9 cellular contexts compared by ENCODE assay signal in the genomic region with DNA sequence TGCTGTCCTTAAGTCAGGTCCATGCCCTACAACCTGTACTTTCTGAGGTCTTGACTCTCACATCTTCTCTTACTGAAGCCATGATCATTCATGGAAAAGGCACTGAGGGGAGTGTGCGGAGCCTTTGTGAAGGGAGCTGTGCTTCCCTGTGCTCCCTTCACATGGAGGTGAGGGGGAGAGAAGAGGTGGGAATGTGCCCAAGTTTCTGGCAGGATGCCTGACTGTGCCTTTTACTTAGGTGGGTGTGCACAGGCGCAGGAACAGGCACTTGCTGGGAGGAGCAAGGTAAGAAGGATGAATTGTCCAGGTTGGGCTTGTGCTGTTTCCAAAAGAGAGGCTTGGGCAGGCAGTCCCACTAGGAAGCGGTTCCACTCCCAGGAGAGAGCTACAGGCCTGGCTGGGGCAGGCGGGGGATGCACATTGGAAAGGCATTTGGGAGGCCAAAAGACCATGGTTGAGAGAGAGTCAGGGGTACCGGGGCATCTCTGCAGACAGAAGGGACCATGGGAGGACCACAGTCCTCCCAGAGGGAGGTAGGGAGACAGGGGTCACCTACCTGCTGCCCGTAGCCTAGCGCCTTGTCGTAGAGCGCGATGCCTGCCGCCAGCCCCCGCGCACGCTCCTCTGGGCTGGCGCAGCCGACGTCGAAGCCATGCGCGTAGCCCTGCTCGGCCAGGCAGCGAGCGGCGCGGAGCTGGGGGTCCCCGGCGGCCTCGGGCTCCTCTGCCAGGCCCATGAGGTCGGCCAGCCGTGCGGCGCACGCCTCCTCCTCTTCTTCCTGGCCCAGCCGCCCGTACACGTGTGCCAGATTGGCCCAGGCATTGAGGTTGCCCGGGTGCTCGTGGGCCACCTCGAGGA. TPM values are rescaled to one million over a fixed set of nuclear protein-coding genes. Genes with fewer than 3 reads are reported as not detected.
A peak's percentile ranks its signal among the peaks of the same experiment; 100 is the strongest.
DNase-seq lines count a peak whose midpoint lies in the region; TF ChIP-seq lines count a peak whose summit lies in the region.
"Had no signal": no experiment of that assay in that cellular context is flagged by ENCODE, and none has a peak within 500 bp of the region (broad histone marks: within the 10 kb centered on the region; RNA-seq: fewer than 3 reads in every experiment).

No MANE protein-coding gene starts in this region.

- peak overlapping the region; percentile 93 for H3K4me3 Mint-ChIP-seq in activated naive CD4-positive, alpha-beta T cell treated with anti-CD3 and anti-CD28 coated beads, Interleukin-2, amount 50 U/mL, for 24 hours

- WGBS in urinary bladder = 41% methylated on average over 39 of the region's 39 CpGs

- peaks cover 0 to 16% of the 10 kb centered on the region in 2 donors for H3K4me1 ChIP-seq in muscle layer of duodenum (ENCODE audit: control insufficient read depth in 1 of 2, insufficient read depth in 2 of 2, low read length in 2 of 2)
- H3K4me1 ChIP-seq in urinary bladder (ENCODE audit: insufficient read depth) = no peaks in the 10 kb centered on the region

- peaks cover 74% of the 10 kb centered on the region for H3K4me1 Mint-ChIP-seq in activated naive CD4-positive, alpha-beta T cell treated with anti-CD3 and anti-CD28 coated beads, Interleukin-2, amount 50 U/mL, for 24 hours

- DNase-seq in activated naive CD4-positive, alpha-beta T cell (lab: John Stamatoyannopoulos, UW) = no peak
- DNase-seq in dorsolateral prefrontal cortex (peak in 3 of 10 donors; percentile 23 to 40 (median 30)), foreskin melanocyte (no peak), NCI-H1436 (lab: John Stamatoyannopoulos, UW) (no peak), ecto neural progenitor cell (ENCODE audit: low spot score) (no peak)

- no peak for TF ChIP-seq CTCF in dorsolateral prefrontal cortex (IDR thresholded peaks at IDR 0.05 in 54 of 56, conservative IDR thresholded peaks at IDR 0.05 in 2 of 56; ENCODE audit: low read depth in 1 of 56, partially characterized antibody in 56 of 56)

- H3K27ac ChIP-seq in dorsolateral prefrontal cortex (no peak overlapping the region), muscle layer of duodenum (ENCODE audit: low read length) (no peak overlapping the region), urinary bladder (ENCODE audit: low read depth) (no peak overlapping the region)
- H3K27ac ChIP-seq: C4-2B had no signal

- H3K4me3 ChIP-seq in dorsolateral prefrontal cortex = peak overlapping the region in 51 of 59 donors; percentile 12 to 63 (median 37)
- H3K4me3 ChIP-seq in muscle layer of duodenum (ENCODE audit: low read depth in 1 of 2, low read length in 2 of 2) = peak overlapping the region; percentile 59 to 66
- H3K4me3 ChIP-seq in urinary bladder (ENCODE audit: low read depth, low read length) = peak overlapping the region; percentile 27

- H3K9me3 ChIP-seq in muscle layer of duodenum (ENCODE audit: control insufficient read depth in 1 of 2, low read length in 2 of 2) = no peaks in the 10 kb centered on the region

- H3K36me3 ChIP-seq in muscle layer of duodenum (ENCODE audit: control insufficient read depth in 1 of 2, insufficient read depth in 2 of 2, low read length in 2 of 2) (no peaks in the 10 kb centered on the region), urinary bladder (ENCODE audit: insufficient read depth) (no peaks in the 10 kb centered on the region)

- peaks cover 4% of the 10 kb centered on the region for H3K36me3 Mint-ChIP-seq in activated naive CD4-positive, alpha-beta T cell treated with anti-CD3 and anti-CD28 coated beads, Interleukin-2, amount 50 U/mL, for 24 hours

- H3K27ac Mint-ChIP-seq in activated naive CD4-positive, alpha-beta T cell treated with anti-CD3 and anti-CD28 coated beads, Interleukin-2, amount 50 U/mL, for 24 hours = peak overlapping the region; percentile 33

- H3K27me3 Mint-ChIP-seq in activated naive CD4-positive, alpha-beta T cell treated with anti-CD3 and anti-CD28 coated beads, Interleukin-2, amount 50 U/mL, for 24 hours = no peaks in the 10 kb centered on the region

- H3K9me3 Mint-ChIP-seq in activated naive CD4-positive, alpha-beta T cell treated with anti-CD3 and anti-CD28 coated beads, Interleukin-2, amount 50 U/mL, for 24 hours = no peaks in the 10 kb centered on the region

- intact Hi-C loops in dorsolateral prefrontal cortex (cut with DNase I) = no loop called here

- H3K27me3 ChIP-seq in dorsolateral prefrontal cortex (peaks cover 0 to 43% (median 26%) of the 10 kb centered on the region in 45 donors), muscle layer of duodenum (ENCODE audit: low read depth, low read length) (peaks cover 5% of the 10 kb centered on the region)

RNA-seq across cellular contexts. Expression of a gene that starts 0.9 kb away (rescaled TPM):
- 1 to 10 TPM in 32 of 120 experiments, under 1 TPM in 86, not detected in 2; 0.18 to 4.3 (median 0.75) TPM for total RNA-seq in dorsolateral prefrontal cortex
- 2.1 TPM for total RNA-seq in urinary bladder
- polyA plus RNA-seq in urinary bladder = 1.0 TPM

RNA-seq across cellular contexts. Expression of a gene that starts 35.9 kb away (rescaled TPM):
- total RNA-seq in dorsolateral prefrontal cortex = 1 to 10 TPM; 2.5 to 7.0 (median 4.9) TPM
- total RNA-seq in urinary bladder = 3.3 TPM
- polyA plus RNA-seq in urinary bladder = 4.0 TPM
